24 cellular contexts compared by ENCODE assay signal in the genomic region with DNA sequence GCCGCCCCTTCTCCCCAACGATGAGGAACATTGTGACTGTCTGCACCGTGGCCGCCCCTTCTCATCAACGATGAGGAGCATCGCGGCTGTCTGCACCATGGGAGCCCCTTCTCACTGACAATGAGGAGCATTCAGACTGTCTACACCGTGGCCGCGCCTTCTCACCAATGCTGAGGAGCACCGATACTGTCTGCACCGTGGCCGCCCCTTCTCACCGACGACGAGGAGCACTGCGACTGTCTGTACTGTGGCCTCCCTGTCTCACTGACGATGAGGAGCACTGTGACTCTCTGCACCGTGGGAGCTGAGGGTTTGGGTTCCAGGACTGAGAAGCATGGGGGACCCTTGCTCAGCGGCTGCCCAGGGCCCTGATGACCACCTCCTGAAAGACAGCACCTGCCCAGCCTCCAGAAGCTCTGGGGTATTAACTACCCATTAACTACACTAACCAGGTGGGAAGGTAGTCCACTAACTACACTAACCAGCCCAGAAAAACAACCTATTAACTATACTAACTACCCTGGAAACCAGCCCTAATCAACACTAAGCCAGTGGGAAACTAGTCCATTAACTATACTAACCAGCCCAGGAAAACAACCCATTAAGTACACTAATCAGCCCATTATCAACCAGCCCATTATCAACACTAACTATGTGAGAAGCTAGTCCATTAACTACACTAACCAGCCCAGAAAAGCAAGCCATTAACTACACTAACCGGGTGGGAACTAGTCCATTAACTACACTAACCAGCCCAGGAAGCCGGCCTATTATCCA.
"Had no signal": no experiment of that assay in that cellular context is flagged by ENCODE, and none has a peak within 500 bp of the region (broad histone marks: within the 10 kb centered on the region; RNA-seq: fewer than 3 reads in every experiment).

No MANE protein-coding gene starts in this region.

- H3K4me2 ChIP-seq: neural progenitor cell had no signal

- H3K4me3 ChIP-seq: cardiac muscle cell, neural progenitor cell, ovary, thoracic aorta, uterus had no signal

- ATAC-seq: effector memory CD8-positive, alpha-beta T cell; left lobe of liver; naive thymus-derived CD4-positive, alpha-beta T cell; sciatic nerve; stimulated activated memory B cell treated with anti-CD40 and anti-IgM and Interleukin-4, amounts not matched to agents 10 μg/mL and 1 μg/mL and 100 μg/mL, for 72 hours had no signal

- H3K9ac ChIP-seq: neural progenitor cell had no signal

- H3K27me3 ChIP-seq: cardiac muscle cell, neural progenitor cell, ovary, uterus had no signal

- H2AFZ ChIP-seq: neural progenitor cell had no signal

- H3K27ac ChIP-seq: cardiac muscle cell, epithelial cell of prostate, neural progenitor cell, ovary, thoracic aorta, uterus had no signal

- H3K36me3 ChIP-seq: cardiac muscle cell, neural progenitor cell, ovary, thoracic aorta, uterus had no signal

- H3K4me1 ChIP-seq: neural progenitor cell, uterus had no signal

- DNase-seq: activated CD4-positive, alpha-beta T cell treated with anti-CD3 and anti-CD28 coated beads for 1 hour; activated CD8-positive, alpha-beta memory T cell treated with anti-CD3 and anti-CD28 coated beads for 24 hours; activated CD8-positive, alpha-beta memory T cell treated with anti-CD3 and anti-CD28 coated beads, Interleukin-2, amount 50 U/mL, for 48 hours; activated gamma-delta T cell treated with Interleukin-2 at 50 U/mL for 16 hours; activated naive CD8-positive, alpha-beta T cell treated with anti-CD3 and anti-CD28 coated beads for 36 hours; activated T-cell treated with anti-CD3 and anti-CD28 coated beads, Interleukin-2, amount 50 U/mL, for 48 hours; amniotic stem cell; effector memory CD8-positive, alpha-beta T cell; foreskin fibroblast; hypothalamus; islet precursor cell; mesenchymal stem cell; stimulated activated CD4-positive, alpha-beta T cell treated with anti-CD3 and anti-CD28 coated beads, Interleukin-4, amount 100 ng/mL, for 4 hours; T1000; uterus had no signal

- H3K9me3 ChIP-seq: ovary, thoracic aorta, uterus had no signal
